1 cellular context compared by ENCODE assay signal in genomic region chr16:81767987-81768592, GRCh38.
A peak's percentile ranks its signal among the peaks of the same experiment; 100 is the strongest.
TF ChIP-seq lines count a peak whose summit lies in the region.

No MANE protein-coding gene starts in this region.

TF ChIP-seq in HepG2, 621 proteins besides CTCF, POLR2A, EP300 and RAD21 (continued from another document and continues in another):
- TF ChIP-seq ZNF326 (CRISPR knock-in tag; IDR thresholded peaks at IDR 0.05; ENCODE audit: borderline replicate concordance) (no peak), ZNF331 (CRISPR knock-in tag; IDR thresholded peaks at IDR 0.05) (peak; percentile 82), ZBTB26 (CRISPR knock-in tag; IDR thresholded peaks at IDR 0.05; ENCODE audit: borderline replicate concordance) (no peak), LCORL (IDR thresholded peaks at IDR 0.05) (no peak), LCORL (CRISPR knock-in tag; IDR thresholded peaks at IDR 0.05) (peak; percentile 80), KDM2A (CRISPR knock-in tag; IDR thresholded peaks at IDR 0.05; ENCODE audit: borderline replicate concordance, low read depth) (no peak), SOX6 (IDR thresholded peaks at IDR 0.05) (no peak), SOX6 (CRISPR knock-in tag; IDR thresholded peaks at IDR 0.05) (peak; percentile 91), ZFYVE20 (CRISPR knock-in tag; IDR thresholded peaks at IDR 0.05; ENCODE audit: borderline replicate concordance, low read depth) (no peak), MBD4 (IDR thresholded peaks at IDR 0.05; ENCODE audit: borderline replicate concordance, low read length) (0 out of 2 replicates have a peak, but pooled peaks have one; percentile 70), KDM4B (CRISPR knock-in tag; IDR thresholded peaks at IDR 0.05) (no peak), FOXJ3 (CRISPR knock-in tag; IDR thresholded peaks at IDR 0.05; ENCODE audit: borderline replicate concordance) (peak; percentile 98; the same call in 1 of the 2 replicates), AKAP8 (CRISPR knock-in tag; IDR thresholded peaks at IDR 0.05) (no peak), ZC3H13 (CRISPR knock-in tag; IDR thresholded peaks at IDR 0.05) (0 out of 2 replicates have a peak, but pooled peaks have one; percentile 44), ZNF549 (CRISPR knock-in tag; IDR thresholded peaks at IDR 0.05) (no peak), ATF7-NPFF (CRISPR knock-in tag; IDR thresholded peaks at IDR 0.05; ENCODE audit: low read depth) (no peak), TARDBP (CRISPR knock-in tag; IDR thresholded peaks at IDR 0.05) (peak; percentile 73; the same call in 1 of the 2 replicates), ZNF558 (CRISPR knock-in tag; IDR thresholded peaks at IDR 0.05; ENCODE audit: borderline replicate concordance) (0 out of 2 replicates have a peak, but pooled peaks have one; percentile 52), ZNF225 (CRISPR knock-in tag; IDR thresholded peaks at IDR 0.05) (no peak), SMAD1 (CRISPR knock-in tag; IDR thresholded peaks at IDR 0.05; ENCODE audit: borderline replicate concordance, low read depth) (no peak), ZIK1 (CRISPR knock-in tag; IDR thresholded peaks at IDR 0.05; ENCODE audit: borderline replicate concordance, low read depth) (no peak), NR2C2 (CRISPR knock-in tag; IDR thresholded peaks at IDR 0.05; ENCODE audit: borderline replicate concordance) (no peak; the same call in 1 of the 2 replicates), ZBTB14 (CRISPR knock-in tag; IDR thresholded peaks at IDR 0.05) (no peak), ZNF281 (CRISPR knock-in tag; IDR thresholded peaks at IDR 0.05; ENCODE audit: borderline replicate concordance) (0 out of 2 replicates have a peak, but pooled peaks have one; percentile 22), RBFOX2 (IDR thresholded peaks at IDR 0.05; ENCODE audit: low read depth, low read length) (no peak), BRCA1 (CRISPR knock-in tag; IDR thresholded peaks at IDR 0.05) (no peak; the same call in 1 of the 2 replicates), CC2D1A (CRISPR knock-in tag; IDR thresholded peaks at IDR 0.05) (no peak), GLI4 (CRISPR knock-in tag; IDR thresholded peaks at IDR 0.05; ENCODE audit: borderline replicate concordance) (peak; percentile 49; the same call in 1 of the 2 replicates), REXO4 (CRISPR knock-in tag; IDR thresholded peaks at IDR 0.05; ENCODE audit: borderline replicate concordance) (no peak), PBX3 (CRISPR knock-in tag; IDR thresholded peaks at IDR 0.05; ENCODE audit: borderline replicate concordance) (no peak), FOXK2 (IDR thresholded peaks at IDR 0.05) (peak; percentile 57; the same call in 1 of the 2 replicates), ZNF17 (CRISPR knock-in tag; IDR thresholded peaks at IDR 0.05) (no peak), ZNF709 (CRISPR knock-in tag; IDR thresholded peaks at IDR 0.05) (no peak), TBX2 (CRISPR knock-in tag; IDR thresholded peaks at IDR 0.05; ENCODE audit: borderline replicate concordance) (peak; percentile 76; the same call in 1 of the 2 replicates), SCMH1 (CRISPR knock-in tag; IDR thresholded peaks at IDR 0.05; ENCODE audit: borderline replicate concordance) (no peak), CHD2 (IDR thresholded peaks at IDR 0.05; ENCODE audit: low read depth, low read length) (no peak), SMARCE1 (IDR thresholded peaks at IDR 0.05; ENCODE audit: borderline replicate concordance) (no peak), PRDM15 (CRISPR knock-in tag; IDR thresholded peaks at IDR 0.05) (no peak), KDM5A (IDR thresholded peaks at IDR 0.05; ENCODE audit: borderline replicate concordance, low read length) (no peak), CREM (IDR thresholded peaks at IDR 0.05) (peak; percentile 67), CREM (CRISPR knock-in tag; IDR thresholded peaks at IDR 0.05) (no peak), SMC3 (IDR thresholded peaks at IDR 0.05; ENCODE audit: low read length) (no peak), IRF2 (CRISPR knock-in tag; IDR thresholded peaks at IDR 0.05) (peak; percentile 86; the same call in 1 of the 2 replicates), ZNF577 (CRISPR knock-in tag; IDR thresholded peaks at IDR 0.05; ENCODE audit: borderline replicate concordance, low read depth) (no peak), GATAD2A (CRISPR knock-in tag; IDR thresholded peaks at IDR 0.05) (peak; percentile 90), PRMT3 (CRISPR knock-in tag; IDR thresholded peaks at IDR 0.05; ENCODE audit: borderline replicate concordance, low read depth) (no peak), ZEB1 (IDR thresholded peaks at IDR 0.05; ENCODE audit: insufficient replicate concordance, low read depth) (peak; percentile 42), ZNF446 (CRISPR knock-in tag; IDR thresholded peaks at IDR 0.05) (no peak)
- TF ChIP-seq, protein P1, sequence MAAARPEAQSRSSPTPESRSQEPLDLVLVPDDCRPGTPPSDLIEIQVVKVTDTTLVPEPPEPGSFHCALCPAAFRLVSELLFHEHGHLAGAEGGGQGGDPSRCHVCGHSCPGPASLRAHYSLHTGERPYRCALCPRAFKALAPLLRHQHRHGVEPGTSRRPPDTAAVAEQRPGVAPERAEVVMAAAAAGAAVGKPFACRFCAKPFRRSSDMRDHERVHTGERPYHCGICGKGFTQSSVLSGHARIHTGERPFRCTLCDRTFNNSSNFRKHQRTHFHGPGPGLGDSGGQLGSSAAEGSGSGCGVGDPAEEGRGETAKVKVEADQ (CRISPR knock-in tag; IDR thresholded peaks at IDR 0.05; ENCODE audit: borderline replicate concordance), result no peak
- TF ChIP-seq, protein P2, sequence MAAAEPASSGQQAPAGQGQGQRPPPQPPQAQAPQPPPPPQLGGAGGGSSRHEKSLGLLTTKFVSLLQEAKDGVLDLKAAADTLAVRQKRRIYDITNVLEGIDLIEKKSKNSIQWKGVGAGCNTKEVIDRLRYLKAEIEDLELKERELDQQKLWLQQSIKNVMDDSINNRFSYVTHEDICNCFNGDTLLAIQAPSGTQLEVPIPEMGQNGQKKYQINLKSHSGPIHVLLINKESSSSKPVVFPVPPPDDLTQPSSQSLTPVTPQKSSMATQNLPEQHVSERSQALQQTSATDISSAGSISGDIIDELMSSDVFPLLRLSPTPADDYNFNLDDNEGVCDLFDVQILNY (CRISPR knock-in tag; conservative IDR thresholded peaks at IDR 0.05), result no peak
- TF ChIP-seq, protein P3, sequence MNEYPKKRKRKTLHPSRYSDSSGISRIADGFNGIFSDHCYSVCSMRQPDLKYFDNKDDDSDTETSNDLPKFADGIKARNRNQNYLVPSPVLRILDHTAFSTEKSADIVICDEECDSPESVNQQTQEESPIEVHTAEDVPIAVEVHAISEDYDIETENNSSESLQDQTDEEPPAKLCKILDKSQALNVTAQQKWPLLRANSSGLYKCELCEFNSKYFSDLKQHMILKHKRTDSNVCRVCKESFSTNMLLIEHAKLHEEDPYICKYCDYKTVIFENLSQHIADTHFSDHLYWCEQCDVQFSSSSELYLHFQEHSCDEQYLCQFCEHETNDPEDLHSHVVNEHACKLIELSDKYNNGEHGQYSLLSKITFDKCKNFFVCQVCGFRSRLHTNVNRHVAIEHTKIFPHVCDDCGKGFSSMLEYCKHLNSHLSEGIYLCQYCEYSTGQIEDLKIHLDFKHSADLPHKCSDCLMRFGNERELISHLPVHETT (CRISPR knock-in tag; conservative IDR thresholded peaks at IDR 0.05), result peak; percentile 66; the same call in 1 of the 2 replicates
- TF ChIP-seq, protein P4, sequence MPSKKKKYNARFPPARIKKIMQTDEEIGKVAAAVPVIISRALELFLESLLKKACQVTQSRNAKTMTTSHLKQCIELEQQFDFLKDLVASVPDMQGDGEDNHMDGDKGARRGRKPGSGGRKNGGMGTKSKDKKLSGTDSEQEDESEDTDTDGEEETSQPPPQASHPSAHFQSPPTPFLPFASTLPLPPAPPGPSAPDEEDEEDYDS (CRISPR knock-in tag; IDR thresholded peaks at IDR 0.05), result peak; percentile 57; the same call in 1 of the 2 replicates
- TF ChIP-seq, protein P5, sequence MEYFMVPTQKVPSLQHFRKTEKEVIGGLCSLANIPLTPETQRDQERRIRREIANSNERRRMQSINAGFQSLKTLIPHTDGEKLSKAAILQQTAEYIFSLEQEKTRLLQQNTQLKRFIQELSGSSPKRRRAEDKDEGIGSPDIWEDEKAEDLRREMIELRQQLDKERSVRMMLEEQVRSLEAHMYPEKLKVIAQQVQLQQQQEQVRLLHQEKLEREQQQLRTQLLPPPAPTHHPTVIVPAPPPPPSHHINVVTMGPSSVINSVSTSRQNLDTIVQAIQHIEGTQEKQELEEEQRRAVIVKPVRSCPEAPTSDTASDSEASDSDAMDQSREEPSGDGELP (IDR thresholded peaks at IDR 0.05; ENCODE audit: borderline replicate concordance, low read depth), result peak; percentile 100
- TF ChIP-seq, protein P6, sequence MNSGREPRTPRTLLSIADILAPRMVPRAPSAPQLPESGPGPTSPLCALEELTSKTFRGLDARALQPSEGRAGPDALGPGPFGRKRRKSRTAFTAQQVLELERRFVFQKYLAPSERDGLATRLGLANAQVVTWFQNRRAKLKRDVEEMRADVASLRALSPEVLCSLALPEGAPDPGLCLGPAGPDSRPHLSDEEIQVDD (CRISPR knock-in tag; IDR thresholded peaks at IDR 0.05; ENCODE audit: borderline replicate concordance), result no peak
